In genomic region chr9:125544474-125544873, GRCh38 we compare ENCODE assay signal across 1 cellular context.
TF ChIP-seq lines count a peak whose summit lies in the region.

No MANE protein-coding gene starts in this region.

TF ChIP-seq in IMR-90, 13 proteins besides CTCF, POLR2A, EP300 and RAD21 (continued from another document):
- no peak for TF ChIP-seq CHD1 (IDR thresholded peaks at IDR 0.05; ENCODE audit: low read depth, low read length)
- no peak for TF ChIP-seq SMC3 (IDR thresholded peaks at IDR 0.05; ENCODE audit: low read depth, low read length)
